Comparison of ENCODE assay signal across 24 cellular contexts in the genomic region with DNA sequence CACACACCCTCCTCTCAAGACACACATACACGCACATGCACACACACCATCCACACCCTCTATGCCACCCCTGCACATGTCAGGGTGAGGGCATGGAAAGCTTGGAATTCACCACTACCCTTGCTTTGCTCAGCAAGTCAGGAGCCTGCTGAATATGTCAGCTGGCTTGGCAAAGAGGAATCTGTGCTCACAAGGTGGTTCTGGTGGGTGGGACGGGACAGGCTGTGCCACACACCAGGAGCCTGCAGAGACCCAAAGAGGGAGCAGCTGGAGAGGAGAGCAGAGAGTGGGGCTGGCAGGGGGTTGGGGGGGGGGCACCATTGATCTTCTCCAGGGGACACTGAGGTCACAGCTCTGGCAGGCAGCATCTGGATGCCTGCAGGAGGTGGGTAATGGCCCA. TPM values are rescaled to one million over a fixed set of nuclear protein-coding genes. Genes with fewer than 3 reads are reported as not detected.
DNase-seq lines count a peak whose midpoint lies in the region; ATAC-seq, FAIRE-seq and TF ChIP-seq lines count a peak whose summit lies in the region.
"Had no signal": no experiment of that assay in that cellular context is flagged by ENCODE, and none has a peak within 500 bp of the region (broad histone marks: within the 10 kb centered on the region; RNA-seq: fewer than 3 reads in every experiment).

No MANE protein-coding gene starts in this region.

- no peaks in the 10 kb centered on the region for H3F3A ChIP-seq in PC-3 (ENCODE audit: low read length, unreplicated experiment)

- H3K4me3 ChIP-seq in ACC112 (ENCODE audit: low read depth, low read length) (no peak overlapping the region), PC-3 (ENCODE audit: low read length) (no peak overlapping the region), heart left ventricle (no peak overlapping the region)
- H3K4me3 ChIP-seq: hepatocyte, left lung, upper lobe of left lung had no signal

- H2AFZ ChIP-seq in ACC112 (ENCODE audit: low read length, unreplicated experiment) (no peak overlapping the region), PC-3 (ENCODE audit: low read length) (no peak overlapping the region)
- H2AFZ ChIP-seq: hepatocyte had no signal

- WGBS in heart left ventricle, 4 donors: 52 to 69% (median 60%) methylated on average over 2 of the region's 2 CpGs

- H3K36me3 ChIP-seq in ACC112 (ENCODE audit: insufficient read depth, low read length) (no peaks in the 10 kb centered on the region), PC-3 (ENCODE audit: low read depth, low read length) (no peaks in the 10 kb centered on the region), heart left ventricle (no peaks in the 10 kb centered on the region)
- H3K36me3 ChIP-seq: left lung, upper lobe of left lung had no signal

- H3K27me3 ChIP-seq in ACC112 (ENCODE audit: insufficient read depth, low read length) (peaks cover 6% of the 10 kb centered on the region; the same call in 1 of the 2 replicates), PC-3 (ENCODE audit: low read length) (no peaks in the 10 kb centered on the region), heart left ventricle (no peaks in the 10 kb centered on the region)
- H3K27me3 ChIP-seq: upper lobe of left lung had no signal

- no TSS peak for BruUV-seq in PC-3 (replicated peaks; lab: Mats Ljungman, UMichigan)

- H3K9me2 ChIP-seq in PC-3 (replicated peaks; ENCODE audit: low read length): no peaks in the 10 kb centered on the region

- in situ Hi-C loops in GM13977 (cut with MboI; ENCODE audit: low pct_unique_long_range_greater_than_20kb, low sequenced_read_pairs, unreplicated experiment): no loop called here

- H3K4me1 ChIP-seq in ACC112 (ENCODE audit: control insufficient read depth, insufficient read depth, low read length, unreplicated experiment): peaks cover 19% of the 10 kb centered on the region
- H3K4me1 ChIP-seq in PC-3 (ENCODE audit: insufficient read depth, low read length): peaks cover 18% of the 10 kb centered on the region
- H3K4me1 ChIP-seq in heart left ventricle: peaks cover 0 to 26% (median 5%) of the 10 kb centered on the region in 12 donors
- H3K4me1 ChIP-seq: left lung had no signal

- H3K9ac ChIP-seq in PC-3 (ENCODE audit: low read length): no peak overlapping the region
- H3K9ac ChIP-seq: parathyroid adenoma had no signal

- H4K20me1 ChIP-seq in PC-3 (ENCODE audit: low read length): no peaks in the 10 kb centered on the region

- CTCF ChIA-PET in PC-3 (lab: Charles Lee): no interaction called here

- no peaks in the 10 kb centered on the region for H3K79me2 ChIP-seq in ACC112 (ENCODE audit: control insufficient read depth, insufficient read depth, low read length, unreplicated experiment)
- H3K79me2 ChIP-seq in PC-3 (ENCODE audit: low read length): no peaks in the 10 kb centered on the region
- H3K79me2 ChIP-seq: hepatocyte, parathyroid adenoma had no signal

- ATAC-seq in PC-3 (no peak), heart left ventricle (peak; percentile 75 to 91 (median 84)), omental fat pad (ENCODE audit: low FRiP score) (peak; percentile 14), HG03342 (IDR thresholded peaks at IDR 0.05; ENCODE audit: unreplicated experiment) (no peak)
- ATAC-seq: left lung; natural killer cell treated with Interleukin-12 subunit alpha and Interleukin-12 subunit beta and Interleukin-15 and Interleukin-18, amount 100 ng/mL, for 72 hours had no signal

- FAIRE-seq in urothelium cell line (lab: Jason Lieb, UNC): no peak
- FAIRE-seq: GM12891 had no signal

- POLR2A ChIA-PET in PC-3 (lab: Charles Lee; ENCODE audit: unreplicated experiment): no interaction called here

- DNase-seq in PC-3: no peak
- DNase-seq in heart left ventricle: peak in 3 of 5 donors; percentile 39 to 47 (median 40)
- DNase-seq in omental fat pad (ENCODE audit: low spot score): no peak
- no peak for DNase-seq in NCI-H345 treated with DMSO at 0.1 percent for 48 hours (lab: John Stamatoyannopoulos, UW; ENCODE audit: unreplicated experiment)
- DNase-seq in GM13977 (ENCODE audit: low spot score): no peak
- DNase-seq in urothelium cell line (ENCODE audit: low spot score): no peak
- DNase-seq: activated CD4-positive, alpha-beta memory T cell treated with anti-CD3 and anti-CD28 coated beads, Interleukin-2, amount 10 ng/mL, durations not matched to agents 7 days and 5 days; activated CD4-positive, CD25-positive, alpha-beta regulatory T cell treated with anti-CD3 and anti-CD28 coated beads, Interleukin-2, amount 50 U/mL, for 72 hours; activated effector memory CD4-positive, alpha-beta T cell treated with Interleukin-2 at 50 U/mL for 16 hours; activated naive CD8-positive, alpha-beta T cell treated with anti-CD3 and anti-CD28 coated beads, Interleukin-2, amount 10 ng/mL, durations not matched to agents 7 days and 5 days; Calu3; cerebellar nuclear complex; H7; left lung; midbrain; NCI-H2029 treated with DMSO at 0.1 percent for 48 hours had no signal

- peak overlapping the region; percentile 22; the same call in 1 of the 2 replicates for H3K27ac ChIP-seq in ACC112 (ENCODE audit: low read depth, low read length)
- peak overlapping the region; percentile 65 for H3K27ac ChIP-seq in PC-3 (ENCODE audit: low read length)
- peak overlapping the region in 11 of 12 donors; percentile 11 to 89 (median 57) for H3K27ac ChIP-seq in heart left ventricle
- H3K27ac ChIP-seq: hepatocyte, left lung, parathyroid adenoma, upper lobe of left lung had no signal

- TF ChIP-seq CTCF in PC-3 (conservative IDR thresholded peaks at IDR 0.05; ENCODE audit: low read depth, low read length) (no peak), heart left ventricle (IDR thresholded peaks at IDR 0.05) (no peak), omental fat pad (IDR thresholded peaks at IDR 0.05) (no peak), GM13977 (IDR thresholded peaks at IDR 0.05; ENCODE audit: extremely low read depth, insufficient read depth, missing control alignments) (no peak)

- H3K9me3 ChIP-seq in PC-3 (ENCODE audit: low read length) (no peaks in the 10 kb centered on the region), heart left ventricle (no peaks in the 10 kb centered on the region)
- H3K9me3 ChIP-seq: left lung, upper lobe of left lung had no signal

- H3K4me2 ChIP-seq in PC-3 (ENCODE audit: low read length): peak overlapping the region; percentile 47; the same call in 1 of the 2 replicates
- H3K4me2 ChIP-seq: hepatocyte had no signal

- intact Hi-C loops in PC-3 (cut with micrococcal nuclease) (no loop called here), heart left ventricle (cut with DNase I) (no loop called here)

- no peak for TF ChIP-seq POLR2A in heart left ventricle (IDR thresholded peaks at IDR 0.05)

RNA-seq across cellular contexts. Expression of gene NDRG4, which starts 48.7 kb away (rescaled TPM):
- total RNA-seq in PC-3 (2014; rRNA removed): 14.2 and 26.6 TPM in 2 replicates
- 1,000 to 10,000 TPM in 3 of 9 donors, 100 to 1,000 TPM in 6; 294 to 1,429 (median 742) TPM for total RNA-seq in heart left ventricle
- polyA plus RNA-seq in heart left ventricle: 100 to 1,000 TPM; 505 to 873 TPM
- 10 to 100 TPM in 3 of 4 donors, 1 to 10 TPM in 1; 9.5 to 47.0 (median 21.3) TPM for total RNA-seq in omental fat pad
- polyA plus RNA-seq: CD14-positive monocyte had no signal

RNA-seq across cellular contexts. Expression of gene GINS3, which starts 59.0 kb away (rescaled TPM):
- total RNA-seq in PC-3 (2014; rRNA removed) (17.5 and 19.6 TPM in 2 replicates), heart left ventricle (1 to 10 TPM; 3.9 to 8.7 (median 7.1) TPM), omental fat pad (1 to 10 TPM; 5.3 to 7.4 (median 6.5) TPM)
- 10 to 100 TPM in 1 of 2 donors, 1 to 10 TPM in 1; 5.4 to 20.2 TPM for polyA plus RNA-seq in heart left ventricle

Comparison
In these comparisons a context has a peak if more than half of its experiments do, and no peak if none do; other contexts are left out.
1. ATAC-seq: peak in heart left ventricle (4 of 4) and omental fat pad (single experiment); none in PC-3 (single experiment) and HG03342 (single experiment).
2. DNase-seq: peak in heart left ventricle (3 of 5); none in PC-3 (single experiment), omental fat pad (single experiment), NCI-H345 treated with DMSO at 0.1 percent for 48 hours (single experiment), GM13977 (single experiment) and urothelium cell line (single experiment).
3. RNA of gene NDRG4, which starts 48.7 kb away (total RNA-seq): 294 to 1,429 TPM in heart left ventricle; 9.5 to 47.0 TPM in omental fat pad and 14.2 to 26.6 TPM in PC-3; every median in the first group is over 4 times any median in the second.
4. Peak in every context shown above with its lines, with median percentiles within 50 percentile points of each other: H3K27ac ChIP-seq.